ENCODE assay signal across 9 cellular contexts in the genomic region with DNA sequence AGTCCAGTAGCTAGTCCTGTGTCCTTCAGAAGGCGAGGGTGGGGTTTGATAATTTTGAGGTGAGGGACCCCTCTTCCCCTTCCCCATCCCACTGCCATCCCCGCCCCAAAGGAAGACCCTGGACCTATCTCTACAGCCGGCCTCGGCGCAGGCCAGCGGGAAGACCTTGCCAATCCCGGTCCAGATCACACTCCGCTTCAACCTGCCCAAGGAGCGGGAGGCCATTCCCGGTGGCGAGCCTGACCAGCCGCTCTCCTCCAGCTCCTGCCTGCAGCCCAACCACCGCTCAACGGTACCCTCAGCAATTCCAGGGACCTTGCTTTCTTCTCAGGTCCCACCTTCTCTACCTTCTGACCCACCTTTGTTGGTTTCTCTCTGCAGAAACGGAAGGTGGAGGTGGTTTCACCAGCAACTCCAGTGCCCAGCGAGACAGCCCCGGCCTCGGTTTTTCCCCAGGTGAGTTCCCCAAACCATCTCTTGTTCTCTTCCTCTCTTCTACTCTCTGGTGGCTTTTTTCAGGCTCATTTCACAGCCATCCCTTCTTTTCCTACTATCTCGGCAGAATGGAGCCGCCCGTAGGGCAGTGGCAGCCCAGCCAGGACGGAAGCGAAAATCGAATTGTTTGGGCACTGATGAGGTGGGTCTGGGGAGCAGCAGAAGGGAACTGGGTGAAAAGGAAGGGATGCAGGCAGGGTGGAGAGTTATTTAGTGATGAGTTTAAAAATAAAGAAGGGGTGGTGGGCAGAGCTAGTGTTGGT. TPM values are rescaled to one million over a fixed set of nuclear protein-coding genes. Genes with fewer than 3 reads are reported as not detected.
DNase-seq lines count a peak whose midpoint lies in the region; TF ChIP-seq lines count a peak whose summit lies in the region.
"Had no signal": no experiment of that assay in that cellular context is flagged by ENCODE, and none has a peak within 500 bp of the region (broad histone marks: within the 10 kb centered on the region; RNA-seq: fewer than 3 reads in every experiment).

No MANE protein-coding gene starts in this region.

- WGBS in sigmoid colon, 2 donors = 95% methylated on average over 24 of the region's 24 CpGs

- DNase-seq in GM06990 (ENCODE audit: extremely low read depth, insufficient read length) = no peak
- no peak for DNase-seq in SJSA1 (ENCODE audit: low read depth in 1 of 2, low spot score in 2 of 2)
- no peak for DNase-seq in epithelial cell of proximal tubule (ENCODE audit: low read depth)
- DNase-seq in sigmoid colon = no peak
- no peak for DNase-seq in AG08396 (ENCODE audit: low spot score)
- DNase-seq in cerebellum (ENCODE audit: low spot score) = no peak
- DNase-seq in SKM-1 (lab: John Stamatoyannopoulos, UW; ENCODE audit: unreplicated experiment) = no peak
- DNase-seq in NCI-H1436 treated with DMSO at 0.1 percent for 48 hours (lab: John Stamatoyannopoulos, UW) = no peak
- DNase-seq: mesendoderm had no signal

- peak overlapping the region; percentile 94 for H3K4me3 ChIP-seq in GM06990 (replicated peaks; ENCODE audit: low read depth, low read length)
- H3K4me3 ChIP-seq in SJSA1 = peak overlapping the region; percentile 57; the same call in 1 of the 2 replicates
- peak overlapping the region; percentile 74 for H3K4me3 ChIP-seq in epithelial cell of proximal tubule (ENCODE audit: low read depth, low read length)
- peak overlapping the region in 2 of 4 donors; percentile 72 to 83 for H3K4me3 ChIP-seq in sigmoid colon

- TF ChIP-seq CTCF in GM06990 (IDR thresholded peaks at IDR 0.05; ENCODE audit: insufficient read depth, low read length, poor library complexity, severe bottlenecking) (no peak), epithelial cell of proximal tubule (conservative IDR thresholded peaks at IDR 0.05; ENCODE audit: low read depth, low read length) (no peak), sigmoid colon (IDR thresholded peaks at IDR 0.05) (no peak)

- H3K36me3 ChIP-seq in GM06990 (ENCODE audit: control insufficient read depth, insufficient read depth, low read length) (peaks cover 36% of the 10 kb centered on the region), SJSA1 (peaks cover 58% of the 10 kb centered on the region), sigmoid colon (peaks cover 35 to 54% (median 47%) of the 10 kb centered on the region in 4 donors)

- H3K4me1 ChIP-seq in SJSA1 (replicated peaks) (peaks cover 28% of the 10 kb centered on the region), sigmoid colon (peaks cover 0 to 30% (median 26%) of the 10 kb centered on the region in 4 donors)

- no peak for TF ChIP-seq EP300 in sigmoid colon (IDR thresholded peaks at IDR 0.05)

- H3K27ac ChIP-seq in SJSA1 (no peak overlapping the region), sigmoid colon (peak overlapping the region; percentile 92 to 100 (median 98))

- TF ChIP-seq POLR2A in sigmoid colon (IDR thresholded peaks at IDR 0.05) = no peak

- no peaks in the 10 kb centered on the region for H3K27me3 ChIP-seq in GM06990 (replicated peaks; ENCODE audit: control insufficient read depth, insufficient read depth, low read length)
- no peaks in the 10 kb centered on the region for H3K27me3 ChIP-seq in SJSA1 (replicated peaks)
- no peaks in the 10 kb centered on the region for H3K27me3 ChIP-seq in sigmoid colon

- intact Hi-C loops in sigmoid colon (cut with DNase I) = loop anchor here (2.0 kb wide), 1 partner anchor 67 kb away; the partner anchor contains the start of gene AP5B1

- no peaks in the 10 kb centered on the region for H3K9me3 ChIP-seq in SJSA1 (replicated peaks)
- no peaks in the 10 kb centered on the region for H3K9me3 ChIP-seq in sigmoid colon

RNA-seq across cellular contexts. Expression of gene KAT5, which starts 1.3 kb away (rescaled TPM):
- 90.5 and 119 TPM in 2 replicates for total RNA-seq in SJSA1 (2014; rRNA removed; shearing (Covaris generic))
- 47.2 and 72.2 TPM in 2 replicates for total RNA-seq in epithelial cell of proximal tubule
- 10 to 100 TPM; 58.4 to 92.7 (median 74.7) TPM for total RNA-seq in sigmoid colon
- polyA plus RNA-seq in sigmoid colon = 10 to 100 TPM; 51.1 to 81.0 (median 53.9) TPM
- 33.0 TPM for total RNA-seq in cerebellum

RNA-seq across cellular contexts. Expression of gene RNASEH2C, which starts 7.2 kb away (rescaled TPM):
- total RNA-seq in SJSA1 (2014; rRNA removed; shearing (Covaris generic)) = 168 and 170 TPM in 2 replicates
- total RNA-seq in epithelial cell of proximal tubule = 76.7 and 81.1 TPM in 2 replicates
- total RNA-seq in sigmoid colon = 100 to 1,000 TPM; 120 to 168 (median 146) TPM
- polyA plus RNA-seq in sigmoid colon = 10 to 100 TPM; 45.6 to 68.1 (median 55.7) TPM
- 10.9 TPM for total RNA-seq in cerebellum

RNA-seq across cellular contexts. Expression of gene RELA, which starts 50.7 kb away (rescaled TPM):
- 51.7 and 63.3 TPM in 2 replicates for total RNA-seq in SJSA1 (2014; rRNA removed; shearing (Covaris generic))
- total RNA-seq in epithelial cell of proximal tubule (63.6 and 73.0 TPM in 2 replicates), sigmoid colon (10 to 100 TPM; 36.4 to 62.6 (median 46.9) TPM), cerebellum (21.3 TPM)
- 10 to 100 TPM; 33.6 to 45.6 (median 37.5) TPM for polyA plus RNA-seq in sigmoid colon
